ENCODE assay signal across 15 cellular contexts in genomic region chr22:17835256-17835655, GRCh38.
DNase-seq lines count a peak whose midpoint lies in the region; ATAC-seq and TF ChIP-seq lines count a peak whose summit lies in the region.
"Had no signal": no experiment of that assay in that cellular context is flagged by ENCODE, and none has a peak within 500 bp of the region (broad histone marks: within the 10 kb centered on the region; RNA-seq: fewer than 3 reads in every experiment).

No MANE protein-coding gene starts in this region.

- H4K91ac ChIP-seq in neuronal stem cell (ENCODE audit: low read depth, low read length, poor library complexity) = no peak overlapping the region

- no peak overlapping the region for H3K9ac ChIP-seq in neuronal stem cell (ENCODE audit: low read depth, low read length, poor library complexity)
- H3K9ac ChIP-seq: GM23248, KMS-11 had no signal

- H2BK5ac ChIP-seq in neuronal stem cell (ENCODE audit: low read length) = peak overlapping the region; percentile 54

- H2BK15ac ChIP-seq in neuronal stem cell (ENCODE audit: low read length) = no peak overlapping the region

- H3K23ac ChIP-seq in neuronal stem cell (ENCODE audit: low read depth, low read length, poor library complexity) = no peak overlapping the region

- no peak overlapping the region for H3K4me2 ChIP-seq in neuronal stem cell (ENCODE audit: insufficient read depth, low read length, poor library complexity, severe bottlenecking)
- H3K4me2 ChIP-seq: KMS-11 had no signal

- no peak overlapping the region for H2AFZ ChIP-seq in neuronal stem cell (ENCODE audit: low read length)
- H2AFZ ChIP-seq: GM23248 had no signal

- TF ChIP-seq CTCF in cardiac muscle cell (IDR thresholded peaks at IDR 0.05; ENCODE audit: low read depth, low read length) = no peak
- TF ChIP-seq CTCF in coronary artery (IDR thresholded peaks at IDR 0.05) = no peak
- TF ChIP-seq CTCF in tibial artery (IDR thresholded peaks at IDR 0.05) = no peak

- intact Hi-C loops in Right ventricle myocardium superior (cut with DNase I) = no loop called here
- intact Hi-C loops in tibial artery (cut with DNase I; ENCODE audit: low total_unique reads) = loop anchor here (10.0 kb wide), 1 partner anchor 170 kb away; no protein-coding TSS in a partner anchor

- H3K27ac ChIP-seq in cardiac muscle cell (peak overlapping the region; percentile 92), coronary artery (peak overlapping the region; percentile 76 to 85), neuronal stem cell (replicated peaks; ENCODE audit: low read length) (no peak overlapping the region), tibial artery (peak overlapping the region; percentile 70 to 81)
- H3K27ac ChIP-seq: GM23248, KMS-11 had no signal

- H3K27me3 ChIP-seq in cardiac muscle cell (no peaks in the 10 kb centered on the region), neuronal stem cell (ENCODE audit: control insufficient read depth in 3 of 3, insufficient read depth in 3 of 3, low read depth in 1 of 3, low read length in 3 of 3) (no peaks in the 10 kb centered on the region), tibial artery (no peaks in the 10 kb centered on the region)
- H3K27me3 ChIP-seq: BE2C had no signal

- no peak overlapping the region for H4K8ac ChIP-seq in neuronal stem cell (ENCODE audit: low read depth, low read length)

- H3K36me3 ChIP-seq in cardiac muscle cell = peaks cover 7% of the 10 kb centered on the region
- H3K36me3 ChIP-seq in neuronal stem cell (replicated peaks in 1 of 2; ENCODE audit: control insufficient read depth in 2 of 2, insufficient read depth in 2 of 2, low read length in 2 of 2) = peaks cover 9 to 23% of the 10 kb centered on the region in 2 donors
- peaks cover under 1 to 20% (median 5%) of the 10 kb centered on the region in 3 donors for H3K36me3 ChIP-seq in tibial artery

- peaks cover 23% of the 10 kb centered on the region for H3K4me1 ChIP-seq in cardiac muscle cell (ENCODE audit: low read depth)
- peaks cover 6 to 7% of the 10 kb centered on the region in 2 donors for H3K4me1 ChIP-seq in neuronal stem cell (ENCODE audit: control insufficient read depth in 2 of 2, insufficient read depth in 1 of 2, low read depth in 1 of 2, low read length in 2 of 2)
- peaks cover 4 to 63% (median 36%) of the 10 kb centered on the region in 4 donors for H3K4me1 ChIP-seq in tibial artery
- H3K4me1 ChIP-seq: HAP-1 had no signal

- no peak for DNase-seq in cardiac muscle cell (ENCODE audit: low read depth in 1 of 2, low spot score in 1 of 2)
- no peak for DNase-seq in Right ventricle myocardium superior
- no peak for DNase-seq in coronary artery (ENCODE audit: low spot score)
- DNase-seq in neuronal stem cell (ENCODE audit: low spot score) = no peak
- no peak for DNase-seq in tibial artery
- no peak for DNase-seq in kidney glomerular epithelial cell (lab: John Stamatoyannopoulos, UW)
- DNase-seq: CD4-positive, alpha-beta memory T cell; DMS53; GM23248; NCI-H1417 treated with DMSO at 0.1 percent for 48 hours; NCI-H524 treated with DMSO at 0.1 percent for 48 hours had no signal

- H2BK120ac ChIP-seq in neuronal stem cell (ENCODE audit: low read depth, low read length) = no peak overlapping the region

- no peak for ATAC-seq in Right ventricle myocardium superior (ENCODE audit: poor library complexity)
- no peak for ATAC-seq in GM19467 (IDR thresholded peaks at IDR 0.05; ENCODE audit: unreplicated experiment)

- no peaks in the 10 kb centered on the region for H3K79me1 ChIP-seq in neuronal stem cell (ENCODE audit: low read depth, low read length)

- H3K4me3 ChIP-seq in cardiac muscle cell = no peak overlapping the region
- H3K4me3 ChIP-seq in coronary artery = no peak overlapping the region
- no peak overlapping the region for H3K4me3 ChIP-seq in neuronal stem cell (ENCODE audit: low read length in 2 of 2)
- no peak overlapping the region for H3K4me3 ChIP-seq in tibial artery
- H3K4me3 ChIP-seq: GM23248, HAP-1 had no signal

- no peak overlapping the region for H2BK12ac ChIP-seq in neuronal stem cell (ENCODE audit: low read length)

- no CpG with 5 or more reads among the region's 6 CpGs for WGBS in neuronal stem cell (ENCODE audit: extremely low coverage in 2 of 2, insufficient read length in 2 of 2, insufficient replicate concordance in 1 of 2), 2 donors

- H3K9me3 ChIP-seq in cardiac muscle cell (ENCODE audit: low read depth) (no peaks in the 10 kb centered on the region), neuronal stem cell (replicated peaks in 1 of 2; ENCODE audit: control insufficient read depth in 2 of 2, insufficient read depth in 1 of 2, low read depth in 1 of 2, low read length in 2 of 2) (no peaks in the 10 kb centered on the region), tibial artery (no peaks in the 10 kb centered on the region)
- H3K9me3 ChIP-seq: BE2C, HAP-1 had no signal

- H2AK5ac ChIP-seq in neuronal stem cell (ENCODE audit: low read depth, low read length) = no peak overlapping the region

- H3K14ac ChIP-seq in neuronal stem cell (ENCODE audit: low read length) = no peak overlapping the region

- no peak overlapping the region for H3K18ac ChIP-seq in neuronal stem cell (ENCODE audit: low read length)

- H3K4ac ChIP-seq in neuronal stem cell (ENCODE audit: low read length) = no peak overlapping the region
